ENCODE assay signal across 23 cellular contexts in the genomic region with DNA sequence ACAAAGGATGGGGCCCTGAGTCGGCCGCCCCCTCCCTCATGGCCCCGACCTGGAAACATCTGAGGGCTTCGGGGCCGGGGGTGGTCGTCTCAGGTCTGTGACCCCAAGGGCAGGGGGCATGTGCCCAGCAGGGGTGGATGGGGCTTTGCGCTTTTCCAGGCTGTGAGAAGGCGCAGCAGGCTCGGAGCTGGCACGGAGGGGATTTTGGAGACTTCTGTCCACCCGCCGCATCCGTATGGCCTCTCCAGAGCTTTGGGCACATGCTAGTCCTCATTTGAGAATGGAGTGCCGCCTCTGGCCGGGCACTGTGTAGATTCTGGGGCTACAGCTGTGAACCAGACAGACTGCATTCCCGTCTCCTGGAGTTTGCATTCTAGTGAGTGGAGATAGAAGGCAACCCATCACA.
DNase-seq lines count a peak whose midpoint lies in the region; ATAC-seq, FAIRE-seq and TF ChIP-seq lines count a peak whose summit lies in the region.
"Had no signal": no experiment of that assay in that cellular context is flagged by ENCODE, and none has a peak within 500 bp of the region (broad histone marks: within the 10 kb centered on the region; RNA-seq: fewer than 3 reads in every experiment).

No MANE protein-coding gene starts in this region.

- H2AFZ ChIP-seq in GM23338 = peak overlapping the region; percentile 23; the same call in 1 of the 2 replicates

- TF ChIP-seq CTCF in GM23338 (conservative IDR thresholded peaks at IDR 0.05; ENCODE audit: low read depth in 2 of 2) = no peak
- TF ChIP-seq CTCF in kidney (IDR thresholded peaks at IDR 0.05; ENCODE audit: borderline replicate concordance, extremely low read depth, insufficient read depth) = no peak

- no peak overlapping the region for H3K4me3 Mint-ChIP-seq in GM23338
- H3K4me3 Mint-ChIP-seq: CD4-positive, CD25-positive, alpha-beta regulatory T cell had no signal

- ATAC-seq in GM23338 (peak; percentile 53), sciatic nerve (no peak), HG03342 (IDR thresholded peaks at IDR 0.05; ENCODE audit: unreplicated experiment) (no peak)
- ATAC-seq: Right ventricle myocardium inferior had no signal

- 11 to 14% methylated on average over 16 of the region's 16 CpGs for whole genome bisulfite sequencing in ectodermal cell, 2 experiments

- TF ChIP-seq POLR2A in GM12891 (IDR thresholded peaks at IDR 0.05; ENCODE audit: low read depth, low read length) = no peak

- H4K20me1 ChIP-seq in GM23338 (replicated peaks; ENCODE audit: insufficient read depth) = no peaks in the 10 kb centered on the region

- H3F3A ChIP-seq in GM23338 (replicated peaks; ENCODE audit: low read depth) = no peaks in the 10 kb centered on the region

- FAIRE-seq in kidney (lab: Jason Lieb, UNC) (no peak), GM12891 (lab: Jason Lieb, UNC) (no peak)
- FAIRE-seq: A204.1, RCC 7860 had no signal

- H3K4me1 ChIP-seq in GM23338 (ENCODE audit: insufficient read depth) (peaks cover 10% of the 10 kb centered on the region; the same call in 1 of the 2 replicates), ectodermal cell (ENCODE audit: control insufficient read depth, insufficient read depth, low read length) (peaks cover 56% of the 10 kb centered on the region), kidney (ENCODE audit: control insufficient read depth in 1 of 2, insufficient read depth in 1 of 2, low read depth in 1 of 2, low read length in 2 of 2) (peaks cover 0 to 4% of the 10 kb centered on the region in 2 donors)
- H3K4me1 ChIP-seq: BE2C, HAP-1 had no signal

- H3K27me3 Mint-ChIP-seq in GM23338 (ENCODE audit: insufficient read depth, low read depth, poor library complexity) = peaks cover 3% of the 10 kb centered on the region

- H3K9me3 Mint-ChIP-seq in GM23338 = no peaks in the 10 kb centered on the region

- H3K36me3 ChIP-seq in GM23338 (ENCODE audit: insufficient read depth) (no peaks in the 10 kb centered on the region), ectodermal cell (ENCODE audit: control insufficient read depth, insufficient read depth, low read length) (no peaks in the 10 kb centered on the region), kidney (ENCODE audit: control insufficient read depth in 1 of 2, insufficient read depth in 2 of 2, low read length in 2 of 2) (no peaks in the 10 kb centered on the region)
- H3K36me3 ChIP-seq: BE2C, HAP-1, MG63 had no signal

- no peak for DNase-seq in GM23338 (ENCODE audit: low spot score)
- peak; percentile 57 for DNase-seq in kidney
- peak; percentile 39 for DNase-seq in sciatic nerve (ENCODE audit: low spot score)
- no peak for DNase-seq in GM12891 (ENCODE audit: insufficient read length, low spot score)
- DNase-seq in OCI-M2 (lab: John Stamatoyannopoulos, UW; ENCODE audit: unreplicated experiment) = no peak
- DNase-seq: CD4-positive, CD25-positive, alpha-beta regulatory T cell; COR-L47; DMS 273 treated with DMSO at 0.1 percent for 48 hours; GDM1; Kasumi-1; MG63; NCI-H1092; NCI-H1436 treated with DMSO at 0.1 percent for 48 hours; NCI-H2029; NCI-H2171; NCI-H526 had no signal

- no peak overlapping the region for H3K27ac Mint-ChIP-seq in GM23338
- H3K27ac Mint-ChIP-seq: CD4-positive, CD25-positive, alpha-beta regulatory T cell had no signal

- no peaks in the 10 kb centered on the region for H3K9me2 ChIP-seq in GM23338 (ENCODE audit: insufficient read depth)

- no peaks in the 10 kb centered on the region for H3K9me3 ChIP-seq in ectodermal cell (ENCODE audit: control insufficient read depth, low read length)
- no peaks in the 10 kb centered on the region for H3K9me3 ChIP-seq in kidney (ENCODE audit: control insufficient read depth in 1 of 2, low read length in 2 of 2)
- H3K9me3 ChIP-seq: BE2C, HAP-1, MG63 had no signal

- H3K4me1 Mint-ChIP-seq in GM23338 = peaks cover 29% of the 10 kb centered on the region

- H3K27me3 ChIP-seq in GM23338 (ENCODE audit: insufficient read depth) = no peaks in the 10 kb centered on the region
- H3K27me3 ChIP-seq in ectodermal cell (ENCODE audit: control insufficient read depth, insufficient read depth, low read length, poor library complexity, severe bottlenecking) = peaks cover 84% of the 10 kb centered on the region
- H3K27me3 ChIP-seq: BE2C had no signal

- intact Hi-C loops in kidney (cut with DNase I) (no loop called here), sciatic nerve (cut with DNase I) (no loop called here)

- H3K4me3 ChIP-seq in GM23338 (no peak overlapping the region), ectodermal cell (ENCODE audit: insufficient read depth, low read depth, low read length) (no peak overlapping the region), kidney (ENCODE audit: low read length in 2 of 2) (no peak overlapping the region)
- H3K4me3 ChIP-seq: HAP-1, MG63 had no signal

- H3K9ac ChIP-seq in kidney (ENCODE audit: low read length in 2 of 2) = no peak overlapping the region

- no peaks in the 10 kb centered on the region for H3K79me2 ChIP-seq in GM23338 (replicated peaks; ENCODE audit: insufficient read depth)

- no peak overlapping the region for H3K27ac ChIP-seq in GM23338 (ENCODE audit: low read depth)
- peak overlapping the region; percentile 74 for H3K27ac ChIP-seq in ectodermal cell (ENCODE audit: insufficient read depth, low read depth, low read length, poor library complexity, severe bottlenecking)
- no peak overlapping the region for H3K27ac ChIP-seq in kidney (ENCODE audit: low read depth in 2 of 2, low read length in 2 of 2)

- H3K36me3 Mint-ChIP-seq in GM23338 (ENCODE audit: low read depth) = no peaks in the 10 kb centered on the region
- H3K36me3 Mint-ChIP-seq: CD4-positive, CD25-positive, alpha-beta regulatory T cell had no signal

- H3K4me2 ChIP-seq in GM23338 = no peak overlapping the region

TF ChIP-seq in GM23338, 12 proteins besides CTCF, POLR2A, EP300 and RAD21 (continues in another document):
- no peak for TF ChIP-seq JUNB (IDR thresholded peaks at IDR 0.05; ENCODE audit: unreplicated experiment)
- TF ChIP-seq ZNF331 (CRISPR knock-in tag; IDR thresholded peaks at IDR 0.05; ENCODE audit: low read depth) = no peak
- no peak for TF ChIP-seq CREB1 (CRISPR knock-in tag; IDR thresholded peaks at IDR 0.05; ENCODE audit: low read depth)
- no peak for TF ChIP-seq POLR2AphosphoS5 (IDR thresholded peaks at IDR 0.05; ENCODE audit: low read depth)
- TF ChIP-seq ZNF114 (CRISPR knock-in tag; IDR thresholded peaks at IDR 0.05) = no peak
- TF ChIP-seq EZH2phosphoT487 (IDR thresholded peaks at IDR 0.05; ENCODE audit: unreplicated experiment) = no peak
- TF ChIP-seq, protein P1, sequence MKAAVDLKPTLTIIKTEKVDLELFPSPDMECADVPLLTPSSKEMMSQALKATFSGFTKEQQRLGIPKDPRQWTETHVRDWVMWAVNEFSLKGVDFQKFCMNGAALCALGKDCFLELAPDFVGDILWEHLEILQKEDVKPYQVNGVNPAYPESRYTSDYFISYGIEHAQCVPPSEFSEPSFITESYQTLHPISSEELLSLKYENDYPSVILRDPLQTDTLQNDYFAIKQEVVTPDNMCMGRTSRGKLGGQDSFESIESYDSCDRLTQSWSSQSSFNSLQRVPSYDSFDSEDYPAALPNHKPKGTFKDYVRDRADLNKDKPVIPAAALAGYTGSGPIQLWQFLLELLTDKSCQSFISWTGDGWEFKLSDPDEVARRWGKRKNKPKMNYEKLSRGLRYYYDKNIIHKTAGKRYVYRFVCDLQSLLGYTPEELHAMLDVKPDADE (IDR thresholded peaks at IDR 0.05) = no peak

TF ChIP-seq in GM12891, 5 proteins besides CTCF, POLR2A, EP300 and RAD21:
- TF ChIP-seq POLR2AphosphoS5 (IDR thresholded peaks at IDR 0.05; ENCODE audit: low read depth, low read length) (no peak), TAF1 (IDR thresholded peaks at IDR 0.05; ENCODE audit: low read depth, low read length) (no peak), SPI1 (IDR thresholded peaks at IDR 0.05; ENCODE audit: low read depth, low read length) (no peak)

Comparison
In these comparisons a context has a peak if more than half of its experiments do, and no peak if none do; other contexts are left out.
1. DNase-seq: peak in kidney (single experiment) and sciatic nerve (single experiment); none in GM23338 (single experiment), GM12891 (single experiment) and OCI-M2 (single experiment).